1 cellular context compared by ENCODE assay signal in genomic region chr5:139696894-139697658, GRCh38.
TF ChIP-seq lines count a peak whose summit lies in the region.

No MANE protein-coding gene starts in this region.

TF ChIP-seq in H1, 55 proteins besides CTCF, POLR2A, EP300 and RAD21:
- TF ChIP-seq CHD2 (IDR thresholded peaks at IDR 0.05; ENCODE audit: low read length) (no peak), CHD1 (IDR thresholded peaks at IDR 0.05; ENCODE audit: low read depth, low read length) (no peak), POLR2AphosphoS5 (IDR thresholded peaks at IDR 0.05; ENCODE audit: low read depth, low read length) (no peak; the same call in 1 of the 2 replicates), SIN3A (conservative IDR thresholded peaks at IDR 0.05 in 1 of 2, IDR thresholded peaks at IDR 0.05 in 1 of 2; ENCODE audit: low read depth in 1 of 2, low read length in 2 of 2) (no peak; a peak in 1 of 4 replicates), CEBPB (IDR thresholded peaks at IDR 0.05; ENCODE audit: low read depth, low read length) (no peak), ZNF274 (IDR thresholded peaks at IDR 0.05; ENCODE audit: borderline replicate concordance, extremely low read depth, low read length) (no peak), ATF2 (IDR thresholded peaks at IDR 0.05; ENCODE audit: low read length) (no peak), EGR1 (IDR thresholded peaks at IDR 0.05; ENCODE audit: borderline replicate concordance, low read depth, low read length) (no peak), BRCA1 (IDR thresholded peaks at IDR 0.05; ENCODE audit: low read depth, low read length) (no peak), KDM5A (IDR thresholded peaks at IDR 0.05; ENCODE audit: low read length) (no peak), HDAC6 (IDR thresholded peaks at IDR 0.05; ENCODE audit: low read depth, low read length) (no peak), RXRA (IDR thresholded peaks at IDR 0.05; ENCODE audit: insufficient read depth, low read depth, low read length) (no peak), TAF7 (optimal IDR thresholded peaks at IDR 0.05; ENCODE audit: borderline replicate concordance, low read depth, low read length) (no peak), GABPA (IDR thresholded peaks at IDR 0.05; ENCODE audit: borderline replicate concordance, insufficient read depth, low read length) (no peak), CTBP2 (IDR thresholded peaks at IDR 0.05; ENCODE audit: borderline replicate concordance, insufficient read depth, insufficient read length, low read length) (no peak), CBX5 (IDR thresholded peaks at IDR 0.05; ENCODE audit: low read depth, low read length) (no peak), RNF2 (IDR thresholded peaks at IDR 0.05; ENCODE audit: borderline replicate concordance, low read depth, low read length, missing control alignments, poor library complexity, severe bottlenecking) (no peak), CHD7 (IDR thresholded peaks at IDR 0.05; ENCODE audit: insufficient replicate concordance, low read length) (no peak), GTF2F1 (IDR thresholded peaks at IDR 0.05; ENCODE audit: borderline replicate concordance, low read depth, low read length) (no peak), PHF8 (conservative IDR thresholded peaks at IDR 0.05; ENCODE audit: low read depth, low read length) (peak; percentile 42; the same call in 1 of the 2 replicates), JUN (IDR thresholded peaks at IDR 0.05; ENCODE audit: low read depth, low read length) (peak; percentile 71), NRF1 (IDR thresholded peaks at IDR 0.05; ENCODE audit: low read depth, low read length) (no peak), NANOG (IDR thresholded peaks at IDR 0.05; ENCODE audit: insufficient read depth, low read depth, low read length, poor library complexity, severe bottlenecking) (no peak), EZH2 (IDR thresholded peaks at IDR 0.05; ENCODE audit: low read depth, low read length, severe bottlenecking) (peak; percentile 23), POU5F1 (IDR thresholded peaks at IDR 0.05; ENCODE audit: low read depth, low read length) (no peak), BCL11A (IDR thresholded peaks at IDR 0.05; ENCODE audit: low read depth in 2 of 2, low read length in 2 of 2) (no peak), USF2 (IDR thresholded peaks at IDR 0.05; ENCODE audit: low read length) (no peak), SIRT6 (IDR thresholded peaks at IDR 0.05; ENCODE audit: low read length) (no peak), ASH2L (IDR thresholded peaks at IDR 0.05; ENCODE audit: low read length) (no peak), FOSL1 (IDR thresholded peaks at IDR 0.05; ENCODE audit: insufficient read depth, low read depth, low read length) (no peak), KDM4A (IDR thresholded peaks at IDR 0.05; ENCODE audit: low read depth, low read length, severe bottlenecking) (no peak), SP1 (IDR thresholded peaks at IDR 0.05; ENCODE audit: low read depth, low read length) (peak; percentile 44; the same call in 1 of the 2 replicates), BACH1 (IDR thresholded peaks at IDR 0.05; ENCODE audit: low read length) (peak; percentile 52; the same call in 1 of the 2 replicates), CREB1 (IDR thresholded peaks at IDR 0.05) (no peak), RFX5 (IDR thresholded peaks at IDR 0.05; ENCODE audit: borderline replicate concordance, low read depth, low read length) (no peak), SIX5 (IDR thresholded peaks at IDR 0.05; ENCODE audit: low read depth, low read length) (no peak), SP2 (IDR thresholded peaks at IDR 0.05; ENCODE audit: low read length) (no peak), TEAD4 (IDR thresholded peaks at IDR 0.05; ENCODE audit: low read depth, low read length) (peak; percentile 73), MAX (IDR thresholded peaks at IDR 0.05) (peak; percentile 18; the same call in 1 of the 2 replicates), KDM1A (IDR thresholded peaks at IDR 0.05; ENCODE audit: borderline replicate concordance, low read length) (no peak), E2F6 (IDR thresholded peaks at IDR 0.05) (peak; percentile 40), YY1 (IDR thresholded peaks at IDR 0.05; ENCODE audit: low read depth, low read length) (no peak), MAFK (IDR thresholded peaks at IDR 0.05; ENCODE audit: low read depth, low read length) (no peak), CBX8 (IDR thresholded peaks at IDR 0.05; ENCODE audit: borderline replicate concordance, low read depth, low read length) (no peak), SRF (IDR thresholded peaks at IDR 0.05; ENCODE audit: low read depth, low read length) (no peak), ATF3 (IDR thresholded peaks at IDR 0.05; ENCODE audit: insufficient read depth, low read depth, low read length) (no peak), RBBP5 (IDR thresholded peaks at IDR 0.05; ENCODE audit: borderline replicate concordance, low read depth, low read length) (0 out of 2 replicates have a peak, but pooled peaks have one; percentile 67), JUND (IDR thresholded peaks at IDR 0.05; ENCODE audit: low read length) (peak; percentile 82), SAP30 (IDR thresholded peaks at IDR 0.05; ENCODE audit: insufficient read depth, insufficient replicate concordance, low read length) (no peak), TBP (IDR thresholded peaks at IDR 0.05; ENCODE audit: low read depth, low read length) (no peak; the same call in 1 of the 2 replicates), TAF1 (IDR thresholded peaks at IDR 0.05; ENCODE audit: low read depth, low read length) (peak; percentile 46; the same call in 1 of the 2 replicates), SUZ12 (IDR thresholded peaks at IDR 0.05; ENCODE audit: low read length) (0 out of 2 replicates have a peak, but pooled peaks have one; percentile 29), HDAC2 (IDR thresholded peaks at IDR 0.05; ENCODE audit: borderline replicate concordance in 1 of 2, low read depth in 2 of 2, low read length in 2 of 2) (no peak), TCF12 (IDR thresholded peaks at IDR 0.05; ENCODE audit: low read depth, low read length) (no peak), SP4 (IDR thresholded peaks at IDR 0.05; ENCODE audit: low read length) (no peak)
TF ChIP-seq in H1: peak in this region for 12.
